ENCODE assay signal across 32 cellular contexts in genomic region chr3:121515862-121516261, GRCh38. TPM values are rescaled to one million over a fixed set of nuclear protein-coding genes. Genes with fewer than 3 reads are reported as not detected.
"Had no signal": no experiment of that assay in that cellular context is flagged by ENCODE, and none has a peak within 500 bp of the region (broad histone marks: within the 10 kb centered on the region; RNA-seq: fewer than 3 reads in every experiment).

No MANE protein-coding gene starts in this region.

- DNase-seq: dermis blood vessel endothelial cell; dorsolateral prefrontal cortex; effector CD4-positive, alpha-beta T cell; effector memory CD4-positive, alpha-beta T cell; esophagus squamous epithelium; foreskin fibroblast; foreskin melanocyte; gastrocnemius medialis; glutamatergic neuron; head of caudate nucleus; heart right ventricle; hippocampal formation; left cardiac atrium; left lung; left ventricle myocardium superior; lower lobe of right lung; mesenchymal stem cell; mucosa of descending colon; naive B cell; naive thymus-derived CD8-positive, alpha-beta T cell had no signal

- H3K4me3 ChIP-seq: coronary artery, dorsolateral prefrontal cortex, esophagus squamous epithelium, gastrocnemius medialis, heart right ventricle, left lung, lower lobe of right lung, mucosa of descending colon had no signal

- H3K4me1 ChIP-seq: esophagus squamous epithelium, gastrocnemius medialis, heart right ventricle, left lung, lower lobe of right lung had no signal

- H3K27me3 ChIP-seq: dorsolateral prefrontal cortex, esophagus squamous epithelium, gastrocnemius medialis, heart right ventricle, left lung had no signal

- H3K27ac ChIP-seq: coronary artery, dorsolateral prefrontal cortex, epithelial cell of prostate, esophagus squamous epithelium, gastrocnemius medialis, heart right ventricle, left lung, lower lobe of right lung had no signal

- H3K36me3 ChIP-seq: esophagus squamous epithelium, gastrocnemius medialis, lower lobe of right lung had no signal

- ATAC-seq: esophagus mucosa; gastrocnemius medialis; heart right ventricle; left cardiac atrium; left lung; left ventricle myocardium superior; lower lobe of right lung; mucosa of descending colon; naive thymus-derived CD8-positive, alpha-beta T cell had no signal

- FAIRE-seq: islet of Langerhans, keratinocyte had no signal

- H3K9me3 ChIP-seq: gastrocnemius medialis, mucosa of descending colon had no signal

RNA-seq across cellular contexts. Expression of gene ARGFX, which starts 51.9 kb away (rescaled TPM):
- total RNA-seq: dermis blood vessel endothelial cell; esophagus mucosa; esophagus squamous epithelium; gastrocnemius medialis; glomerular endothelial cell; heart right ventricle; kidney epithelial cell; left cardiac atrium; left lung; left ventricle myocardium superior; lower leg skin; lower lobe of right lung; lung microvascular endothelial cell; mesenteric fat pad; mesothelial cell of epicardium; mucosa of descending colon; myocyte; naive thymus-derived CD8-positive, alpha-beta T cell had no signal
- polyA plus RNA-seq: heart right ventricle; keratinocyte; naive thymus-derived CD8-positive, alpha-beta T cell had no signal
